11 cellular contexts compared by ENCODE assay signal in genomic region chr2:25311866-25312575, GRCh38. TPM values are rescaled to one million over a fixed set of nuclear protein-coding genes. Genes with fewer than 3 reads are reported as not detected.
DNase-seq lines count a peak whose midpoint lies in the region; ATAC-seq, FAIRE-seq and TF ChIP-seq lines count a peak whose summit lies in the region.
"Had no signal": no experiment of that assay in that cellular context is flagged by ENCODE, and none has a peak within 500 bp of the region (broad histone marks: within the 10 kb centered on the region; RNA-seq: fewer than 3 reads in every experiment).

No MANE protein-coding gene starts in this region.

- H3K9me3 ChIP-seq in HepG2 (ENCODE audit: low read length) (no peaks in the 10 kb centered on the region), thyroid gland (no peaks in the 10 kb centered on the region), tibial artery (no peaks in the 10 kb centered on the region)

- H2BK120ac ChIP-seq in mesendoderm (ENCODE audit: low read depth, low read length): no peak overlapping the region

- no peak overlapping the region for H2BK15ac ChIP-seq in mesendoderm (replicated peaks; ENCODE audit: low read depth)

- H4K20me1 ChIP-seq in HepG2 (ENCODE audit: insufficient read depth, low read length): no peaks in the 10 kb centered on the region

- WGBS in HepG2 (ENCODE audit: low lambda C conversion rate): 81% methylated on average over 11 of the region's 23 CpGs
- WGBS in thyroid gland, 2 donors: 59 to 77% methylated on average over 5 to 16 of the region's 23 CpGs
- no CpG with 5 or more reads among the region's 23 CpGs for WGBS in mesendoderm (ENCODE audit: extremely low coverage, insufficient coverage, low lambda C conversion rate)

- no peaks in the 10 kb centered on the region for H3K9me3 Mint-ChIP-seq in activated naive CD4-positive, alpha-beta T cell treated with anti-CD3 and anti-CD28 coated beads, Interleukin-2, amount 10 ng/mL, durations not matched to agents 7 days and 5 days
- H3K9me3 Mint-ChIP-seq in activated naive CD4-positive, alpha-beta T cell treated with anti-CD3 and anti-CD28 coated beads, Interleukin-2, amount 50 U/mL, for 72 hours: no peaks in the 10 kb centered on the region
- H3K9me3 Mint-ChIP-seq: naive B cell had no signal

- no peak for TF ChIP-seq POLR2A in HepG2 (IDR thresholded peaks at IDR 0.05; ENCODE audit: insufficient read depth in 1 of 2, low read depth in 2 of 2, low read length in 2 of 2)
- TF ChIP-seq POLR2A in thyroid gland (IDR thresholded peaks at IDR 0.05): no peak

- H2AFZ ChIP-seq in HepG2 (ENCODE audit: low read length): no peak overlapping the region
- H2AFZ ChIP-seq: hepatocyte had no signal

- intact Hi-C loops in HepG2 (cut with micrococcal nuclease; ENCODE audit: unreplicated experiment): no loop called here
- intact Hi-C loops in thyroid gland (cut with DNase I): no loop called here
- intact Hi-C loops in tibial artery (cut with DNase I; ENCODE audit: low total_unique reads): no loop called here

- H3K27ac Mint-ChIP-seq in activated naive CD4-positive, alpha-beta T cell treated with anti-CD3 and anti-CD28 coated beads, Interleukin-2, amount 10 ng/mL, durations not matched to agents 7 days and 5 days: peak overlapping the region; percentile 96
- peak overlapping the region; percentile 44 to 93 for H3K27ac Mint-ChIP-seq in activated naive CD4-positive, alpha-beta T cell treated with anti-CD3 and anti-CD28 coated beads, Interleukin-2, amount 50 U/mL, for 72 hours

- H3K9ac ChIP-seq in HepG2 (ENCODE audit: insufficient read depth, low read depth, low read length): no peak overlapping the region
- no peak overlapping the region for H3K9ac ChIP-seq in mesendoderm (ENCODE audit: low read length)

- POLR2A ChIA-PET in HepG2 (lab: Yijun Ruan, JAX): no interaction called here

- in situ Hi-C loops in HepG2 (cut with HindIII; ENCODE audit: extremely low pct_ligation_motif_present, low pct_unique_long_range_greater_than_20kb): no loop called here

- H3K27me3 Mint-ChIP-seq in activated naive CD4-positive, alpha-beta T cell treated with anti-CD3 and anti-CD28 coated beads, Interleukin-2, amount 10 ng/mL, durations not matched to agents 7 days and 5 days: no peaks in the 10 kb centered on the region

- H3K4me3 ChIP-seq in HepG2 (replicated peaks in 1 of 3; ENCODE audit: insufficient read depth in 1 of 3, low read depth in 2 of 3, low read length in 3 of 3) (no peak overlapping the region), thyroid gland (replicated peaks in 1 of 3) (no peak overlapping the region), mesendoderm (ENCODE audit: low read length) (no peak overlapping the region), tibial artery (no peak overlapping the region)
- H3K4me3 ChIP-seq: hepatocyte had no signal

- no peak overlapping the region for H3K56ac ChIP-seq in mesendoderm (ENCODE audit: low read length)

- no peak for DNase-seq in activated naive CD4-positive, alpha-beta T cell treated with anti-CD3 and anti-CD28 coated beads, Interleukin-2, amount 10 ng/mL, durations not matched to agents 7 days and 5 days
- DNase-seq in activated naive CD4-positive, alpha-beta T cell treated with Interleukin-2 at 50 U/mL for 16 hours: no peak
- no peak for DNase-seq in activated naive CD4-positive, alpha-beta T cell treated with anti-CD3 and anti-CD28 coated beads, Interleukin-2, amount 50 U/mL, for 72 hours (ENCODE audit: low spot score in 2 of 2)
- DNase-seq in HepG2 (ENCODE audit: low spot score) (no peak), thyroid gland (peak; percentile 96), NCI-H446 treated with DMSO at 0.1 percent for 48 hours (lab: John Stamatoyannopoulos, UW) (no peak), mesendoderm (no peak), tibial artery (no peak)
- DNase-seq: activated effector memory CD4-positive, alpha-beta T cell treated with anti-CD3 and anti-CD28 coated beads, Interleukin-2, amount 50 U/mL, for 16 hours; naive B cell had no signal

- H3K79me2 ChIP-seq in HepG2 (ENCODE audit: insufficient read depth, low read length) (no peaks in the 10 kb centered on the region), mesendoderm (ENCODE audit: control insufficient read depth, insufficient read depth, low read length) (no peaks in the 10 kb centered on the region)

- H2BK5ac ChIP-seq in mesendoderm (ENCODE audit: low read length): no peak overlapping the region

- no peak overlapping the region for H3K23ac ChIP-seq in mesendoderm (ENCODE audit: low read length)

- H3K27ac ChIP-seq in HepG2 (ENCODE audit: extremely low read length, insufficient read depth, low read length) (no peak overlapping the region), thyroid gland (peak overlapping the region; percentile 10 to 74 (median 21)), mesendoderm (ENCODE audit: low read depth, low read length) (no peak overlapping the region), tibial artery (no peak overlapping the region)
- H3K27ac ChIP-seq: hepatocyte had no signal

- CTCF ChIA-PET in activated naive CD4-positive, alpha-beta T cell treated with anti-CD3 and anti-CD28 coated beads, Interleukin-2, amount 10 ng/mL, durations not matched to agents 7 days and 5 days (lab: Charles Lee): interaction anchor here (0.6 to 2.2 kb wide), 4 partner anchors 18 to 64 kb away, joined by 3 to 18 read pairs (median 4); no protein-coding TSS in a partner anchor
- CTCF ChIA-PET in HepG2 (lab: Yijun Ruan, JAX; ENCODE audit: low intra/inter-chr PET ratio, low total read pairs): no interaction called here

- H3K4me1 ChIP-seq in HepG2 (ENCODE audit: insufficient read depth, low read length) (peaks cover 26% of the 10 kb centered on the region), thyroid gland (peaks cover 56 to 74% of the 10 kb centered on the region in 2 donors), mesendoderm (ENCODE audit: control insufficient read depth, low read depth, low read length) (peaks cover 23% of the 10 kb centered on the region), tibial artery (peaks cover 6 to 51% (median 30%) of the 10 kb centered on the region in 4 donors)

- ATAC-seq in activated naive CD4-positive, alpha-beta T cell treated with anti-CD3 and anti-CD28 coated beads, Interleukin-2, amount 50 U/mL, for 72 hours: no peak
- no peak for ATAC-seq in HepG2

- H3K27me3 ChIP-seq in HepG2 (ENCODE audit: control insufficient read depth in 1 of 2, insufficient read depth in 2 of 2, low read length in 2 of 2) (no peaks in the 10 kb centered on the region), thyroid gland (no peaks in the 10 kb centered on the region), mesendoderm (ENCODE audit: insufficient read depth, low read length, poor library complexity) (no peaks in the 10 kb centered on the region), tibial artery (no peaks in the 10 kb centered on the region)
- H3K27me3 ChIP-seq: hepatocyte had no signal

- TF ChIP-seq EP300 in HepG2 (IDR thresholded peaks at IDR 0.05; ENCODE audit: low read depth in 2 of 2, low read length in 2 of 2): no peak
- no peak for TF ChIP-seq EP300 in HepG2 (CRISPR knock-in tag; IDR thresholded peaks at IDR 0.05; ENCODE audit: borderline replicate concordance)

- no peak for FAIRE-seq in HepG2 (lab: Jason Lieb, UNC)

- H3K36me3 ChIP-seq in HepG2 (replicated peaks in 1 of 2; ENCODE audit: control insufficient read depth in 1 of 2, insufficient read depth in 2 of 2, low read length in 2 of 2) (no peaks in the 10 kb centered on the region), thyroid gland (no peaks in the 10 kb centered on the region), mesendoderm (ENCODE audit: control insufficient read depth, insufficient read depth, low read length) (no peaks in the 10 kb centered on the region), tibial artery (peaks cover 0 to 36% (median 24%) of the 10 kb centered on the region in 3 donors)

- H2AK5ac ChIP-seq in mesendoderm (ENCODE audit: low read length): no peak overlapping the region

- no peak overlapping the region for H4K5ac ChIP-seq in mesendoderm (ENCODE audit: low read length)

- TF ChIP-seq CTCF in HepG2 (CRISPR knock-in tag; IDR thresholded peaks at IDR 0.05): no peak
- no peak for TF ChIP-seq CTCF in thyroid gland (IDR thresholded peaks at IDR 0.05)
- TF ChIP-seq CTCF in tibial artery (IDR thresholded peaks at IDR 0.05): no peak

- H3K4me3 Mint-ChIP-seq in activated naive CD4-positive, alpha-beta T cell treated with anti-CD3 and anti-CD28 coated beads, Interleukin-2, amount 10 ng/mL, durations not matched to agents 7 days and 5 days: no peak overlapping the region
- H3K4me3 Mint-ChIP-seq: naive B cell had no signal

- H3K4me2 ChIP-seq in HepG2 (ENCODE audit: low read depth, low read length) (no peak overlapping the region), mesendoderm (ENCODE audit: low read length) (no peak overlapping the region)
- H3K4me2 ChIP-seq: hepatocyte had no signal

- H3K79me1 ChIP-seq in mesendoderm (ENCODE audit: low read length): no peaks in the 10 kb centered on the region

- no peak overlapping the region for H3K18ac ChIP-seq in mesendoderm (ENCODE audit: low read length)

- H3K4me1 Mint-ChIP-seq in activated naive CD4-positive, alpha-beta T cell treated with anti-CD3 and anti-CD28 coated beads, Interleukin-2, amount 10 ng/mL, durations not matched to agents 7 days and 5 days: peaks cover 76% of the 10 kb centered on the region

- no peak overlapping the region for H4K8ac ChIP-seq in mesendoderm (ENCODE audit: low read depth, low read length)

- peaks cover 52% of the 10 kb centered on the region for H3K36me3 Mint-ChIP-seq in activated naive CD4-positive, alpha-beta T cell treated with anti-CD3 and anti-CD28 coated beads, Interleukin-2, amount 10 ng/mL, durations not matched to agents 7 days and 5 days
- H3K36me3 Mint-ChIP-seq in activated naive CD4-positive, alpha-beta T cell treated with anti-CD3 and anti-CD28 coated beads, Interleukin-2, amount 50 U/mL, for 72 hours: peaks cover 11 to 38% of the 10 kb centered on the region in 2 donors
- H3K36me3 Mint-ChIP-seq: naive B cell had no signal

- H3K4ac ChIP-seq in mesendoderm (ENCODE audit: low read depth, low read length): no peak overlapping the region

- no TSS peak for BruUV-seq in HepG2 (replicated peaks; lab: Mats Ljungman, UMichigan)

- no peak for TF ChIP-seq RAD21 in HepG2 (CRISPR knock-in tag; IDR thresholded peaks at IDR 0.05)

RNA-seq across cellular contexts. Expression of gene DNMT3A, which starts 29.7 kb away (rescaled TPM):
- 10 to 100 TPM; 83.1 to 89.6 TPM for total RNA-seq in activated naive CD4-positive, alpha-beta T cell treated with anti-CD3 and anti-CD28 coated beads, Interleukin-2, amount 50 U/mL, for 72 hours
- total RNA-seq in HepG2 (2016; rRNA removed; fragmentation: Illumina TruSeq; extraction: Trizol): 29.1 and 39.4 TPM in 2 replicates
- 5.8 and 6.2 TPM in 2 replicates for total RNA-seq in HepG2 (2016; cell fraction: cytosol; rRNA removed; fragmentation: Illumina TruSeq; extraction: Trizol; ENCODE audit: low read depth)
- 31.7 and 35.2 TPM in 2 replicates for total RNA-seq in HepG2 (2016; cell fraction: insoluble cytoplasmic fraction; rRNA removed; fragmentation: Illumina TruSeq; extraction: Trizol)
- total RNA-seq in HepG2 (2016; cell fraction: membrane; rRNA removed; fragmentation: Illumina TruSeq; extraction: Trizol): 15.9 and 18.0 TPM in 2 replicates
- total RNA-seq in HepG2 (2016; cell fraction: nucleus; rRNA removed; fragmentation: Illumina TruSeq; extraction: Trizol): 35.9 and 36.0 TPM in 2 replicates
- polyA plus RNA-seq in HepG2 (2011; rRNA removed): 14.7 and 16.4 TPM in 2 replicates
- 10.1 and 10.9 TPM in 2 replicates for polyA plus RNA-seq in HepG2 (2011; cell fraction: cytosol; rRNA removed)
- 45.7 and 53.5 TPM in 2 replicates for polyA plus RNA-seq in HepG2 (2011; cell fraction: nucleus; rRNA removed)
- 25.9 and 28.5 TPM in 2 replicates for polyA plus RNA-seq in HepG2 (2012)
- polyA plus RNA-seq in HepG2 (2016; cell fraction: cytosol; fragmentation: Illumina TruSeq; extraction: Trizol; ENCODE audit: low read depth): 4.3 and 5.0 TPM in 2 replicates
- polyA plus RNA-seq in HepG2 (2016; cell fraction: insoluble cytoplasmic fraction; fragmentation: Illumina TruSeq; extraction: Trizol; ENCODE audit: low read depth): 43.9 and 48.4 TPM in 2 replicates
- polyA plus RNA-seq in HepG2 (2016; cell fraction: membrane; fragmentation: Illumina TruSeq; extraction: Trizol; ENCODE audit: low read depth): 10.6 and 11.7 TPM in 2 replicates
- 105 and 111 TPM in 2 replicates for polyA plus RNA-seq in HepG2 (2016; cell fraction: nucleus; fragmentation: Illumina TruSeq; extraction: Trizol; ENCODE audit: insufficient read depth, low read depth)
- polyA minus RNA-seq in HepG2 (2011; rRNA and poly(A)+ RNA removed; ENCODE audit: low replicate concordance): 11.0 and 59.1 TPM in 2 replicates
- polyA minus RNA-seq in HepG2 (2011; cell fraction: cytosol; rRNA and poly(A)+ RNA removed): 17.0 and 17.9 TPM in 2 replicates
- polyA minus RNA-seq in HepG2 (2011; cell fraction: nucleus; rRNA and poly(A)+ RNA removed): 33.1 and 38.8 TPM in 2 replicates
- total RNA-seq in thyroid gland: 10 to 100 TPM; 17.3 to 40.9 (median 18.8) TPM
- polyA plus RNA-seq in mesendoderm (2013, experiment 1 of 2): 50.9 TPM
- 53.0 TPM for polyA plus RNA-seq in mesendoderm (2013, experiment 2 of 2)

Comparison
In these comparisons a context has a peak if more than half of its experiments do, and no peak if none do; other contexts are left out.
1. DNase-seq: peak in thyroid gland (2 of 2); none in activated naive CD4-positive, alpha-beta T cell treated with anti-CD3 and anti-CD28 coated beads, Interleukin-2, amount 10 ng/mL, durations not matched to agents 7 days and 5 days (single experiment), activated naive CD4-positive, alpha-beta T cell treated with Interleukin-2 at 50 U/mL for 16 hours (single experiment), activated naive CD4-positive, alpha-beta T cell treated with anti-CD3 and anti-CD28 coated beads, Interleukin-2, amount 50 U/mL, for 72 hours (0 of 2), HepG2 (single experiment), NCI-H446 treated with DMSO at 0.1 percent for 48 hours (single experiment), mesendoderm (single experiment) and tibial artery (0 of 2).
2. H3K27ac ChIP-seq: peak in thyroid gland (3 of 3); none in HepG2 (single experiment), mesendoderm (single experiment) and tibial artery (0 of 2).